29 cellular contexts compared by ENCODE assay signal in genomic region chr7:22280031-22280430, GRCh38.
"Had no signal": no experiment of that assay in that cellular context is flagged by ENCODE, and none has a peak within 500 bp of the region (broad histone marks: within the 10 kb centered on the region; RNA-seq: fewer than 3 reads in every experiment).

No MANE protein-coding gene starts in this region.

- H3K4me1 Mint-ChIP-seq: nephron progenitor cell; neural crest cell; stimulated activated effector memory CD8-positive, alpha-beta T cell treated with anti-CD3 and anti-CD28 coated beads, Interleukin-12 subunit alpha, Interleukin-12 subunit beta, amount 100 ng/mL, for 72 hours; stimulated activated naive B cell treated with anti-CD40 and anti-IgM and Interleukin-4, amounts not matched to agents 10 μg/mL and 1 μg/mL and 100 μg/mL, for 72 hours had no signal

- H3K4me1 ChIP-seq: pancreas, psoas muscle, right lobe of liver, sigmoid colon, stomach, thyroid gland, tibial nerve, upper lobe of left lung, vagina had no signal

- H3K27me3 ChIP-seq: neutrophil, pancreas, right lobe of liver, sigmoid colon, stomach, thyroid gland, tibial nerve, upper lobe of left lung, vagina had no signal

- FAIRE-seq: pancreas, small intestine, urothelium cell line had no signal

- H3K9me3 Mint-ChIP-seq: natural killer cell treated with Interleukin-12 subunit alpha and Interleukin-12 subunit beta and Interleukin-15 and Interleukin-18, amount 100 ng/mL, for 72 hours; nephron progenitor cell; stimulated activated effector memory CD8-positive, alpha-beta T cell treated with anti-CD3 and anti-CD28 coated beads, Interleukin-12 subunit alpha, Interleukin-12 subunit beta, amount 100 ng/mL, for 72 hours; stimulated activated naive CD8-positive, alpha-beta T cell treated with anti-CD3 and anti-CD28 coated beads, Interleukin-15, Interleukin-2, amounts not matched to agents 100 ng/mL and 50 ng/mL, for 24 hours had no signal

- H3K36me3 Mint-ChIP-seq: natural killer cell treated with Interleukin-12 subunit alpha and Interleukin-12 subunit beta and Interleukin-15 and Interleukin-18, amount 100 ng/mL, for 72 hours; stimulated activated effector memory CD8-positive, alpha-beta T cell treated with anti-CD3 and anti-CD28 coated beads, Interleukin-12 subunit alpha, Interleukin-12 subunit beta, amount 100 ng/mL, for 72 hours had no signal

- H3K27ac ChIP-seq: neutrophil, pancreas, psoas muscle, right lobe of liver, sigmoid colon, stomach, thoracic aorta, thyroid gland, tibial nerve, upper lobe of left lung, vagina had no signal

- H3K27ac Mint-ChIP-seq: natural killer cell treated with Interleukin-12 subunit alpha and Interleukin-12 subunit beta and Interleukin-15 and Interleukin-18, amount 100 ng/mL, for 72 hours; nephron progenitor cell; progenitor cell of endocrine pancreas; stimulated activated effector memory CD8-positive, alpha-beta T cell treated with anti-CD3 and anti-CD28 coated beads, Interleukin-12 subunit alpha, Interleukin-12 subunit beta, amount 100 ng/mL, for 72 hours; stimulated activated naive B cell treated with anti-CD40 and anti-IgM and Interleukin-4, amounts not matched to agents 10 μg/mL and 1 μg/mL and 100 μg/mL, for 72 hours; stimulated activated naive CD8-positive, alpha-beta T cell treated with anti-CD3 and anti-CD28 coated beads, Interleukin-15, Interleukin-2, amounts not matched to agents 100 ng/mL and 50 ng/mL, for 24 hours had no signal

- H3K36me3 ChIP-seq: neutrophil, pancreas, right lobe of liver, sigmoid colon, stomach, thoracic aorta, thyroid gland, tibial nerve, upper lobe of left lung, vagina had no signal

- H3K9me3 ChIP-seq: neutrophil, pancreas, psoas muscle, right lobe of liver, sigmoid colon, stomach, thoracic aorta, thyroid gland, tibial nerve, upper lobe of left lung, vagina had no signal

- ATAC-seq: natural killer cell treated with Interleukin-12 subunit alpha and Interleukin-12 subunit beta and Interleukin-15 and Interleukin-18, amount 100 ng/mL, for 72 hours; pancreas; psoas muscle; right cardiac atrium; right lobe of liver; stimulated activated effector memory CD8-positive, alpha-beta T cell treated with anti-CD3 and anti-CD28 coated beads, Interleukin-12 subunit alpha, Interleukin-12 subunit beta, amount 100 ng/mL, for 72 hours; stimulated activated naive B cell treated with anti-CD40 and anti-IgM and Interleukin-4, amounts not matched to agents 10 μg/mL and 1 μg/mL and 100 μg/mL, for 72 hours had no signal

- H3K4me3 Mint-ChIP-seq: natural killer cell treated with Interleukin-12 subunit alpha and Interleukin-12 subunit beta and Interleukin-15 and Interleukin-18, amount 100 ng/mL, for 72 hours; nephron progenitor cell; neural crest cell; stimulated activated effector memory CD8-positive, alpha-beta T cell treated with anti-CD3 and anti-CD28 coated beads, Interleukin-12 subunit alpha, Interleukin-12 subunit beta, amount 100 ng/mL, for 72 hours; stimulated activated naive B cell treated with anti-CD40 and anti-IgM and Interleukin-4, amounts not matched to agents 10 μg/mL and 1 μg/mL and 100 μg/mL, for 72 hours; stimulated activated naive CD8-positive, alpha-beta T cell treated with anti-CD3 and anti-CD28 coated beads, Interleukin-15, Interleukin-2, amounts not matched to agents 100 ng/mL and 50 ng/mL, for 24 hours had no signal

- H3K4me3 ChIP-seq: pancreas, psoas muscle, right lobe of liver, sigmoid colon, stomach, thoracic aorta, thyroid gland, tibial nerve, upper lobe of left lung, vagina had no signal

- DNase-seq: nephron progenitor cell; nucleus accumbens; pancreas; posterior cingulate gyrus; psoas muscle; right cardiac atrium; right lobe of liver; sigmoid colon; small intestine; stimulated activated CD4-positive, alpha-beta T cell treated with anti-CD3 and anti-CD28 coated beads, Interleukin-15, amount 100 ng/mL, for 24 hours; stimulated activated CD4-positive, alpha-beta T cell treated with anti-CD3 and anti-CD28 coated beads, Interleukin-2, amount 100 ng/mL, for 24 hours; stimulated activated CD4-positive, alpha-beta T cell treated with anti-CD3 and anti-CD28 coated beads, Interleukin-2, amount 100 ng/mL, for 48 hours; stimulated activated CD4-positive, alpha-beta T cell treated with anti-CD3 and anti-CD28 coated beads, Interleukin-4, amount 100 ng/mL, for 24 hours; stimulated activated naive B cell treated with anti-CD40 and anti-IgM and Interleukin-4, amounts not matched to agents 10 μg/mL and 1 μg/mL and 100 μg/mL, for 72 hours; stimulated activated naive CD4-positive, alpha-beta T cell treated with Interleukin-2 at 50 U/mL for 16 hours; stomach; thyroid gland; trophoblast cell; upper lobe of left lung had no signal

- H3K27me3 Mint-ChIP-seq: progenitor cell of endocrine pancreas; stimulated activated naive B cell treated with anti-CD40 and anti-IgM and Interleukin-4, amounts not matched to agents 10 μg/mL and 1 μg/mL and 100 μg/mL, for 72 hours had no signal
